Comparison of ENCODE assay signal across 8 cellular contexts in genomic region chr13:105139380-105140285, GRCh38.
DNase-seq lines count a peak whose midpoint lies in the region; ATAC-seq, FAIRE-seq and TF ChIP-seq lines count a peak whose summit lies in the region.

No MANE protein-coding gene starts in this region.

- ATAC-seq in HG02571 (IDR thresholded peaks at IDR 0.05; ENCODE audit: unreplicated experiment), result peak; percentile 98
- peak; percentile 92 to 95 for ATAC-seq in naive B cell (ENCODE audit: low read depth in 2 of 2)

- H3K36me3 ChIP-seq in stomach, result no peaks in the 10 kb centered on the region

- H3K4me1 ChIP-seq in stomach, result no peaks in the 10 kb centered on the region

- H3K27ac ChIP-seq in VCaP (peak overlapping the region; percentile 57), stomach (peak overlapping the region in 4 of 5 donors; percentile 28 to 71 (median 53))

- no peak for TF ChIP-seq EP300 in stomach (IDR thresholded peaks at IDR 0.05)

- H3K4me3 ChIP-seq in NB4 (ENCODE audit: low read depth, low read length) (peak overlapping the region; percentile 82), stomach (peak overlapping the region; percentile 12 to 37 (median 32))

- intact Hi-C loops in stomach (cut with DNase I; ENCODE audit: low total_unique reads), result no loop called here

- FAIRE-seq in GM12891 (lab: Jason Lieb, UNC), result peak; percentile 96

- peak overlapping the region; percentile 78 to 91 (median 83) for H3K27ac Mint-ChIP-seq in naive B cell

- TF ChIP-seq CTCF in NB4 (IDR thresholded peaks at IDR 0.05; ENCODE audit: low read depth, low read length) (peak; percentile 58), VCaP (conservative IDR thresholded peaks at IDR 0.05) (peak; percentile 75), stomach (IDR thresholded peaks at IDR 0.05) (no peak)

- peak; percentile 25 for DNase-seq in GM12891 (ENCODE audit: insufficient read length, low spot score)
- DNase-seq in NB4 (ENCODE audit: low read depth), result peak; percentile 94
- peak; percentile 66 for DNase-seq in central memory CD4-positive, alpha-beta T cell
- DNase-seq in naive B cell, result peak; percentile 56
- peak; percentile 27 for DNase-seq in stomach
- no peak for DNase-seq in NCI-H69 (lab: John Stamatoyannopoulos, UW)

- H3K9me3 Mint-ChIP-seq in naive B cell, result no peaks in the 10 kb centered on the region

- TF ChIP-seq POLR2A in GM12891 (IDR thresholded peaks at IDR 0.05; ENCODE audit: low read depth, low read length), result peak; percentile 60; the same call in 1 of the 2 replicates
- TF ChIP-seq POLR2A in NB4 (IDR thresholded peaks at IDR 0.05; ENCODE audit: extremely low read depth, insufficient read length), result peak; percentile 59
- TF ChIP-seq POLR2A in stomach (IDR thresholded peaks at IDR 0.05), result no peak

- H3K36me3 Mint-ChIP-seq in naive B cell, result no peaks in the 10 kb centered on the region

- H3K9me3 ChIP-seq in stomach, result no peaks in the 10 kb centered on the region

- H3K27me3 ChIP-seq in stomach, result no peaks in the 10 kb centered on the region

- WGBS in stomach, 5 donors, result 55 to 69% (median 65%) methylated on average over 20 of the region's 20 CpGs

- H3K4me1 Mint-ChIP-seq in naive B cell, result peaks cover 6 to 18% (median 15%) of the 10 kb centered on the region in 3 donors

- no peaks in the 10 kb centered on the region for H3K27me3 Mint-ChIP-seq in naive B cell

- peak overlapping the region; percentile 88 to 95 (median 90) for H3K4me3 Mint-ChIP-seq in naive B cell

TF ChIP-seq in GM12891, 5 proteins besides CTCF, POLR2A, EP300 and RAD21:
- TF ChIP-seq POLR2AphosphoS5 (IDR thresholded peaks at IDR 0.05; ENCODE audit: low read depth, low read length) (peak; percentile 74; the same call in 1 of the 2 replicates), PAX5 (IDR thresholded peaks at IDR 0.05; ENCODE audit: insufficient read depth, low read length, severe bottlenecking) (no peak), POU2F2 (IDR thresholded peaks at IDR 0.05; ENCODE audit: low read depth, low read length) (no peak; the same call in none of the 2 replicates), SPI1 (IDR thresholded peaks at IDR 0.05; ENCODE audit: low read depth, low read length) (peak; percentile 97), TAF1 (IDR thresholded peaks at IDR 0.05; ENCODE audit: low read depth, low read length) (peak; percentile 55; the same call in 1 of the 2 replicates)

Comparison
In these comparisons a context has a peak if more than half of its experiments do, and no peak if none do; other contexts are left out.
1. POLR2A ChIP-seq: peak in GM12891 (single experiment) and NB4 (single experiment); none in stomach (0 of 4).
2. CTCF ChIP-seq: peak in NB4 (single experiment) and VCaP (single experiment); none in stomach (0 of 7).